7 cellular contexts compared by ENCODE assay signal in the genomic region with DNA sequence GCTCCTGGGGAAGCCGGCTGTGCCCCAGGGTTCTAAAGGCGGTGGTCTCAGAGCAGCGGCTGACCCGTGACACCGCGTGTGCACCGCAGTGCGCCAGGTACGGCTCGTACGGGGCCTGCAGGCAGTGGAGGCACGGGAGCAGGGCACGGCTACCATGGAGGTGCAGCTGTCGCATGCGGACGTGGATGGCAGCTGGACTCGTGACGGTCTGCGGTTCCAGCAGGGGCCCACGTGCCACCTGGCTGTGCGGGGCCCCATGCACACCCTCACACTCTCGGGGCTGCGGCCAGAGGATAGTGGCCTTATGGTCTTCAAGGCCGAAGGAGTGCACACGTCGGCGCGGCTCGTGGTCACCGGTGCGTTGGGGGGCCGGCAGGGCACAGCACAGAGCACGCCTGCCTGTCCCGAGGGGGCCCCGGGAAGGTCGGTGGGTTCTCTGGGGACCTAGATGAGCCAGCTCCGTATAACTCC.
A peak's percentile ranks its signal among the peaks of the same experiment; 100 is the strongest.
DNase-seq lines count a peak whose midpoint lies in the region; ATAC-seq and TF ChIP-seq lines count a peak whose summit lies in the region.

No MANE protein-coding gene starts in this region.

- no peak overlapping the region for H4K8ac ChIP-seq in H9 (replicated peaks; ENCODE audit: insufficient read length, low read depth, low read length)

- H3K4ac ChIP-seq in H9 (ENCODE audit: low read depth, low read length), result no peak overlapping the region

- no peak overlapping the region for H2BK20ac ChIP-seq in H9 (ENCODE audit: low read depth, low read length, poor library complexity, severe bottlenecking)

- CTCF ChIA-PET in activated CD8-positive, alpha-beta T cell treated with anti-CD3 and anti-CD28 coated beads, Interleukin-2, amount 10 ng/mL, durations not matched to agents 7 days and 5 days (lab: Charles Lee), result no interaction called here

- no peak overlapping the region for H3K14ac ChIP-seq in H9 (ENCODE audit: insufficient read depth, low read length)

- TF ChIP-seq CTCF in H9 (conservative IDR thresholded peaks at IDR 0.05), result no peak

- H3K79me2 ChIP-seq in H9 (ENCODE audit: insufficient read depth, low read length), result no peaks in the 10 kb centered on the region

- H3K9ac ChIP-seq in H9 (ENCODE audit: extremely low read depth, insufficient read length, low read length) (no peak overlapping the region), iPS-20b (ENCODE audit: low read depth, low read length) (peak overlapping the region; percentile 32; the same call in 1 of the 2 replicates)

- H3K18ac ChIP-seq in H9 (ENCODE audit: insufficient read length, low read depth, low read length), result no peak overlapping the region

- H4K91ac ChIP-seq in H9 (ENCODE audit: insufficient read length, low read depth, low read length), result no peak overlapping the region

- no peak overlapping the region for H4K5ac ChIP-seq in H9 (ENCODE audit: insufficient read length, low read depth, low read length)

- no peak overlapping the region for H3K27ac ChIP-seq in H9 (ENCODE audit: insufficient read length, low read depth, low read length)
- no peak overlapping the region for H3K27ac ChIP-seq in iPS-20b (ENCODE audit: low read length)

- H3K23me2 ChIP-seq in H9 (ENCODE audit: insufficient read length, low read depth, low read length, poor library complexity, severe bottlenecking), result peaks cover 6% of the 10 kb centered on the region

- H3K4me2 ChIP-seq in H9 (ENCODE audit: insufficient read depth, insufficient read length, low read length), result peak overlapping the region; percentile 37

- no peaks in the 10 kb centered on the region for H3K79me1 ChIP-seq in H9 (ENCODE audit: insufficient read depth, low read depth, low read length, poor library complexity, severe bottlenecking)

- POLR2A ChIA-PET in activated CD8-positive, alpha-beta T cell treated with anti-CD3 and anti-CD28 coated beads, Interleukin-2, amount 10 ng/mL, durations not matched to agents 7 days and 5 days (lab: Charles Lee), result no interaction called here

- H3K4me3 Mint-ChIP-seq in H9, result peak overlapping the region in 1 of 2 experiments; percentile 60; a peak in 1 of 5 replicates
- H3K4me3 Mint-ChIP-seq in activated CD8-positive, alpha-beta T cell treated with anti-CD3 and anti-CD28 coated beads, Interleukin-2, amount 10 ng/mL, durations not matched to agents 7 days and 5 days, result peak overlapping the region; percentile 71

- H3K9me3 ChIP-seq in H9 (ENCODE audit: control insufficient read depth, low read depth, low read length) (no peaks in the 10 kb centered on the region), iPS-20b (ENCODE audit: insufficient read depth, low read depth, low read length) (no peaks in the 10 kb centered on the region)

- H3K27ac Mint-ChIP-seq in H9, result no peak overlapping the region
- H3K27ac Mint-ChIP-seq in activated CD8-positive, alpha-beta T cell treated with anti-CD3 and anti-CD28 coated beads, Interleukin-2, amount 10 ng/mL, durations not matched to agents 7 days and 5 days, result no peak overlapping the region

- peaks cover 8% of the 10 kb centered on the region for H3K27me3 Mint-ChIP-seq in H9 (ENCODE audit: low read depth)
- no peaks in the 10 kb centered on the region for H3K27me3 Mint-ChIP-seq in activated CD8-positive, alpha-beta T cell treated with anti-CD3 and anti-CD28 coated beads, Interleukin-2, amount 10 ng/mL, durations not matched to agents 7 days and 5 days (ENCODE audit: low read depth)

- H4K20me1 ChIP-seq in H9 (ENCODE audit: control insufficient read depth, insufficient read depth, insufficient read length), result no peaks in the 10 kb centered on the region

- no peak for ATAC-seq in activated CD8-positive, alpha-beta T cell treated with anti-CD3 and anti-CD28 coated beads, Interleukin-2, amount 10 ng/mL, durations not matched to agents 7 days and 5 days
- ATAC-seq in stimulated activated naive CD8-positive, alpha-beta T cell treated with anti-CD3 and anti-CD28 coated beads, Interleukin-15, Interleukin-2, amounts not matched to agents 100 U/mL and 50 U/mL, for 24 hours, result no peak
- no peak for ATAC-seq in GM21786 (IDR thresholded peaks at IDR 0.05; ENCODE audit: unreplicated experiment)

- H3T11ph ChIP-seq in H9 (ENCODE audit: low read length), result no peak overlapping the region

- H3K4me3 ChIP-seq in iPS-20b (ENCODE audit: low read length), result peak overlapping the region; percentile 70

- DNase-seq in H9, result no peak
- DNase-seq in activated CD8-positive, alpha-beta T cell treated with anti-CD3 and anti-CD28 coated beads, Interleukin-2, amount 10 ng/mL, durations not matched to agents 7 days and 5 days, result no peak
- DNase-seq in stimulated activated naive CD8-positive, alpha-beta T cell treated with anti-CD3 and anti-CD28 coated beads, Interleukin-15, Interleukin-2, amounts not matched to agents 100 U/mL and 50 U/mL, for 24 hours, result peak; percentile 16
- no peak for DNase-seq in stimulated activated CD4-positive, alpha-beta T cell treated with anti-CD3 and anti-CD28 coated beads, Interleukin-15, amount 100 ng/mL, for 24 hours
- DNase-seq in activated CD4-positive, alpha-beta T cell treated with anti-CD3 and anti-CD28 coated beads, Interleukin-2, amount 50 U/mL, for 48 hours, result no peak

- H2BK15ac ChIP-seq in H9 (ENCODE audit: low read depth, low read length), result no peak overlapping the region; the same call in 1 of the 2 replicates

- peaks cover 9% of the 10 kb centered on the region; the same call in 1 of the 2 replicates for H3K36me3 ChIP-seq in iPS-20b (ENCODE audit: insufficient read depth, low read depth, low read length)

- H3K56ac ChIP-seq in H9 (ENCODE audit: insufficient read length, low read depth, low read length), result no peak overlapping the region

- H3K23ac ChIP-seq in H9 (ENCODE audit: insufficient read length, low read depth, low read length), result no peak overlapping the region

- no peak overlapping the region for H2BK12ac ChIP-seq in H9 (ENCODE audit: insufficient read length, low read depth, low read length)

- peaks cover 6 to 21% (median 14%) of the 10 kb centered on the region in 3 experiments for H3K36me3 Mint-ChIP-seq in H9 (ENCODE audit: insufficient read depth in 1 of 3, low read depth in 3 of 3)
- no peaks in the 10 kb centered on the region for H3K36me3 Mint-ChIP-seq in activated CD8-positive, alpha-beta T cell treated with anti-CD3 and anti-CD28 coated beads, Interleukin-2, amount 10 ng/mL, durations not matched to agents 7 days and 5 days (ENCODE audit: low read depth)

- H2BK120ac ChIP-seq in H9 (ENCODE audit: low read depth, low read length, poor library complexity, severe bottlenecking), result no peak overlapping the region

- no peak overlapping the region for H2AFZ ChIP-seq in H9 (ENCODE audit: low read length)

- no peak overlapping the region for H2AK5ac ChIP-seq in H9 (ENCODE audit: insufficient read length, low read length)

- H3K4me1 ChIP-seq in H9 (ENCODE audit: insufficient read depth, low read length), result no peaks in the 10 kb centered on the region
- H3K4me1 ChIP-seq in iPS-20b (ENCODE audit: insufficient read depth, low read length), result no peaks in the 10 kb centered on the region

- no peaks in the 10 kb centered on the region for H3K9me3 Mint-ChIP-seq in H9
- no peaks in the 10 kb centered on the region for H3K9me3 Mint-ChIP-seq in activated CD8-positive, alpha-beta T cell treated with anti-CD3 and anti-CD28 coated beads, Interleukin-2, amount 10 ng/mL, durations not matched to agents 7 days and 5 days (ENCODE audit: insufficient read depth)

- peaks cover 2 to 3% of the 10 kb centered on the region in 2 experiments; a peak in 2 of 4 replicates for H3K4me1 Mint-ChIP-seq in H9
- H3K4me1 Mint-ChIP-seq in activated CD8-positive, alpha-beta T cell treated with anti-CD3 and anti-CD28 coated beads, Interleukin-2, amount 10 ng/mL, durations not matched to agents 7 days and 5 days (ENCODE audit: low read depth), result peaks cover 10% of the 10 kb centered on the region

- H2BK5ac ChIP-seq in H9 (ENCODE audit: insufficient read length, low read length), result no peak overlapping the region

- H3K27me3 ChIP-seq in H9 (ENCODE audit: insufficient read depth, low read length) (no peaks in the 10 kb centered on the region), iPS-20b (ENCODE audit: insufficient read depth, low read length) (peaks cover 9% of the 10 kb centered on the region)

- no CpG with 5 or more reads among the region's 37 CpGs for WGBS in H9 (ENCODE audit: extremely low coverage, insufficient read length, low lambda C conversion rate)
